Comparison of ENCODE assay signal across 9 cellular contexts in the genomic region with DNA sequence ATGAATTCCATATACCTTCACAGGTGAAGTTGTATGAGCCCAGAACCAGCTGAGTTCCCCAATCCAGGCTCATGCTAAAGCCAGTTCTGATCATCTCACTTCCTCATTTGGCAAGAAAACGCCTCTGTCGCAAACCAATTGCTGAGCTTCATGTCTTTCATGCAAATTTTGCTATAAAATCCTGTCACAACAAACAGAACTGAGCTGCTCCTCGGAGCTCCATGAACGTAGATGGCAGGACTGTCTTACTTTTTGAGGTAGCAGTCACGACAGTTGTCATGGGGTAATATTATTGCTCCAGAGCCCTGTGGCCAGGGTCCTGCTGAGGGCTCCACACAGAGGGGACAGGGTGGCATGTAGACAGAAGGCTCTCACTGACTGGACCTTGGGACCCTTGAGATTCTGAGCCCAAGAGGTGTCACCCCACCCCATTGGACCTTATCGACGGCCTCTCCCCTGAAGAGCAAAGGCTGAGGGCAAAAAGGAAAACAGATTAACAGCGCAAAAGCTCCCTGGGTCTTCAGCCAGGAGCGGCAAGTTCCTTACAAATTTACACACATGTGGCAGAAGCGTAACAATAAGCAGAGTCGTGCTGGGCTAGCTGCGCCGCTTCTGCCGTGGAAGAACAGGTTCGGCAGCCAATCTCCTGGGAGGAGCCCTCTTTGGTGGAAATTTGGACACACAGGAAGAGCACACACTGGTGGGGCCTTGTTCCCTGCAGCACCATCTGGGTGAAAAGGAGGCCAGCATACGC.
DNase-seq lines count a peak whose midpoint lies in the region; ATAC-seq, FAIRE-seq and TF ChIP-seq lines count a peak whose summit lies in the region.
"Had no signal": no experiment of that assay in that cellular context is flagged by ENCODE, and none has a peak within 500 bp of the region (broad histone marks: within the 10 kb centered on the region; RNA-seq: fewer than 3 reads in every experiment).

No MANE protein-coding gene starts in this region.

- H3K9me3 ChIP-seq in GM12878 (replicated peaks; ENCODE audit: control insufficient read depth, insufficient read depth, low read length) (peaks cover 2% of the 10 kb centered on the region; the same call in 1 of the 3 replicates), suprapubic skin (no peaks in the 10 kb centered on the region)

- H3K27me3 Mint-ChIP-seq in activated CD4-positive, alpha-beta T cell treated with anti-CD3 and anti-CD28 coated beads, Interleukin-2, amount 10 ng/mL, durations not matched to agents 24 days and 14 days, result peaks cover 51% of the 10 kb centered on the region

- H3K4me3 Mint-ChIP-seq in activated CD4-positive, alpha-beta T cell treated with anti-CD3 and anti-CD28 coated beads, Interleukin-2, amount 10 ng/mL, durations not matched to agents 24 days and 14 days, result no peak overlapping the region
- H3K4me3 Mint-ChIP-seq: activated naive CD4-positive, alpha-beta T cell treated with anti-CD3 and anti-CD28 coated beads, Interleukin-2, amount 50 U/mL, for 24 hours had no signal

- in situ Hi-C loops in GM12878 (cut with MboI), result no loop called here

- no peak overlapping the region for H3K27ac Mint-ChIP-seq in activated CD4-positive, alpha-beta T cell treated with anti-CD3 and anti-CD28 coated beads, Interleukin-2, amount 10 ng/mL, durations not matched to agents 24 days and 14 days

- TF ChIP-seq CTCF in GM12878 (IDR thresholded peaks at IDR 0.05 in 2 of 3, conservative IDR thresholded peaks at IDR 0.05 in 1 of 3; ENCODE audit: control insufficient read depth in 2 of 3, extremely low read depth in 1 of 3, insufficient read depth in 1 of 3, low read depth in 3 of 3, low read length in 3 of 3), result no peak
- no peak for TF ChIP-seq CTCF in suprapubic skin (IDR thresholded peaks at IDR 0.05)

- peak overlapping the region; percentile 80 for H2AFZ ChIP-seq in GM12878 (ENCODE audit: control insufficient read depth, low read depth, low read length)

- peak; percentile 28 for DNase-seq in GM12878 (ENCODE audit: low read depth, low spot score)
- DNase-seq in suprapubic skin (ENCODE audit: low spot score in 2 of 2), result no peak
- DNase-seq in activated CD4-positive, alpha-beta T cell treated with anti-CD3 and anti-CD28 coated beads, Interleukin-2, amount 50 U/mL, for 1 hour, result no peak
- DNase-seq in activated CD4-positive, alpha-beta T cell treated with anti-CD3 and anti-CD28 coated beads, Interleukin-2, amount 10 ng/mL, durations not matched to agents 24 days and 14 days, result no peak
- DNase-seq in NCI-H774 (lab: John Stamatoyannopoulos, UW), result no peak
- DNase-seq in stimulated activated CD4-positive, alpha-beta T cell treated with anti-CD3 and anti-CD28 coated beads, Interleukin-4, amount 100 ng/mL, for 1 hour, result no peak

- intact Hi-C loops in GM12878 (cut with micrococcal nuclease; ENCODE audit: unreplicated experiment), result no loop called here
- intact Hi-C loops in activated CD4-positive, alpha-beta T cell treated with anti-CD3 and anti-CD28 coated beads, Interleukin-2, amount 10 ng/mL, durations not matched to agents 24 days and 14 days (cut with micrococcal nuclease), result no loop called here

- SMC1A ChIA-PET in GM12878 (lab: Charles Lee; ENCODE audit: uncharacterized antibody, unreplicated experiment), result interaction anchor here (1.1 kb wide), 1 partner anchor 9 kb away, joined by 6 read pairs; no protein-coding TSS in a partner anchor

- peak overlapping the region; percentile 57 for H3K4me2 ChIP-seq in GM12878 (ENCODE audit: control insufficient read depth, insufficient read depth)

- H3K27ac ChIP-seq in GM12878 (ENCODE audit: control insufficient read depth, insufficient read depth), result no peak overlapping the region
- H3K27ac ChIP-seq in suprapubic skin, result peak overlapping the region; percentile 92

- POLR2A ChIA-PET in GM12878 (lab: Charles Lee), result no interaction called here

- peak; percentile 35 for FAIRE-seq in GM12878 (lab: Jason Lieb, UNC)

- H3K4me1 ChIP-seq in GM12878 (ENCODE audit: control insufficient read depth, insufficient read depth, low read length), result peaks cover 11% of the 10 kb centered on the region
- peaks cover 37% of the 10 kb centered on the region for H3K4me1 ChIP-seq in suprapubic skin

- H3K4me3 ChIP-seq in GM12878 (no peak overlapping the region), suprapubic skin (peak overlapping the region; percentile 30)

- no TSS peak for BruUV-seq in GM12878 (replicated peaks; lab: Mats Ljungman, UMichigan)

- H3K9me3 Mint-ChIP-seq in activated CD4-positive, alpha-beta T cell treated with anti-CD3 and anti-CD28 coated beads, Interleukin-2, amount 10 ng/mL, durations not matched to agents 24 days and 14 days, result no peaks in the 10 kb centered on the region
- H3K9me3 Mint-ChIP-seq: activated naive CD4-positive, alpha-beta T cell treated with anti-CD3 and anti-CD28 coated beads, Interleukin-2, amount 50 U/mL, for 24 hours had no signal

- no peaks in the 10 kb centered on the region for H3K36me3 Mint-ChIP-seq in activated CD4-positive, alpha-beta T cell treated with anti-CD3 and anti-CD28 coated beads, Interleukin-2, amount 10 ng/mL, durations not matched to agents 24 days and 14 days (ENCODE audit: low read depth)
- H3K36me3 Mint-ChIP-seq: activated naive CD4-positive, alpha-beta T cell treated with anti-CD3 and anti-CD28 coated beads, Interleukin-2, amount 50 U/mL, for 24 hours had no signal

- no peak overlapping the region for H3K9ac ChIP-seq in GM12878 (ENCODE audit: control insufficient read depth, insufficient read depth, low read length)

- TF ChIP-seq POLR2A in GM12878 (IDR thresholded peaks at IDR 0.05; ENCODE audit: low read depth, low read length) (no peak), suprapubic skin (IDR thresholded peaks at IDR 0.05) (no peak)

- no peak for TF ChIP-seq EP300 in GM12878 (IDR thresholded peaks at IDR 0.05; ENCODE audit: borderline replicate concordance in 1 of 2, control insufficient read depth in 1 of 2, low read depth in 2 of 2, low read length in 2 of 2)
- TF ChIP-seq EP300 in suprapubic skin (IDR thresholded peaks at IDR 0.05), result no peak

- H4K20me1 ChIP-seq in GM12878 (ENCODE audit: control insufficient read depth, insufficient read depth), result no peaks in the 10 kb centered on the region

- no peaks in the 10 kb centered on the region for H3K27me3 ChIP-seq in GM12878 (replicated peaks in 1 of 2; ENCODE audit: control insufficient read depth in 2 of 2, insufficient read depth in 2 of 2, low read length in 1 of 2)
- no peaks in the 10 kb centered on the region for H3K27me3 ChIP-seq in suprapubic skin

- CTCF ChIA-PET in GM12878 (lab: Yijun Ruan, JAX), result interaction anchor here (0.7 to 1.6 kb wide), 3 partner anchors 129 to 474 kb away, joined by 3 read pairs; no protein-coding TSS in a partner anchor

- H3K4me1 Mint-ChIP-seq in activated CD4-positive, alpha-beta T cell treated with anti-CD3 and anti-CD28 coated beads, Interleukin-2, amount 10 ng/mL, durations not matched to agents 24 days and 14 days, result peaks cover 2% of the 10 kb centered on the region
- H3K4me1 Mint-ChIP-seq: activated naive CD4-positive, alpha-beta T cell treated with anti-CD3 and anti-CD28 coated beads, Interleukin-2, amount 50 U/mL, for 24 hours had no signal

- RAD21 ChIA-PET in GM12878 (lab: Charles Lee; ENCODE audit: unreplicated experiment), result interaction anchor here (0.6 to 0.7 kb wide), 2 partner anchors 11 to 37 kb away, joined by 3 to 4 read pairs; no protein-coding TSS in a partner anchor

- WGBS in GM12878 (ENCODE audit: insufficient coverage, insufficient replicate concordance, low lambda C conversion rate, missing lambda C conversion rate), result 44% methylated on average over 16 of the region's 16 CpGs
- WGBS in suprapubic skin, result 31% methylated on average over 13 of the region's 16 CpGs

- TF ChIP-seq RAD21 in GM12878 (IDR thresholded peaks at IDR 0.05; ENCODE audit: insufficient read depth, low read depth, low read length), result no peak

- no peaks in the 10 kb centered on the region for H3K79me2 ChIP-seq in GM12878 (ENCODE audit: control insufficient read depth, insufficient read depth, low read length)

- ATAC-seq in GM19324 (IDR thresholded peaks at IDR 0.05; ENCODE audit: low FRiP score, unreplicated experiment) (peak; percentile 39), HG03196 (IDR thresholded peaks at IDR 0.05; ENCODE audit: unreplicated experiment) (peak; percentile 50), GM12878 (peak; percentile 85)

- H3K36me3 ChIP-seq in GM12878 (ENCODE audit: control insufficient read depth in 2 of 2, insufficient read depth in 2 of 2, low read length in 1 of 2) (no peaks in the 10 kb centered on the region), suprapubic skin (no peaks in the 10 kb centered on the region)

TF ChIP-seq in GM12878, 131 proteins besides CTCF, POLR2A, EP300 and RAD21:
- TF ChIP-seq SPI1 (IDR thresholded peaks at IDR 0.05; ENCODE audit: borderline replicate concordance, insufficient read depth, low read depth, low read length), result peak; percentile 98
- TF ChIP-seq LARP7 (IDR thresholded peaks at IDR 0.05), result no peak
- TF ChIP-seq POU2F2 (IDR thresholded peaks at IDR 0.05; ENCODE audit: borderline replicate concordance, low read depth, low read length), result peak; percentile 30; the same call in 1 of the 3 replicates
- no peak for TF ChIP-seq ZNF217 (IDR thresholded peaks at IDR 0.05)
- TF ChIP-seq, protein P1, sequence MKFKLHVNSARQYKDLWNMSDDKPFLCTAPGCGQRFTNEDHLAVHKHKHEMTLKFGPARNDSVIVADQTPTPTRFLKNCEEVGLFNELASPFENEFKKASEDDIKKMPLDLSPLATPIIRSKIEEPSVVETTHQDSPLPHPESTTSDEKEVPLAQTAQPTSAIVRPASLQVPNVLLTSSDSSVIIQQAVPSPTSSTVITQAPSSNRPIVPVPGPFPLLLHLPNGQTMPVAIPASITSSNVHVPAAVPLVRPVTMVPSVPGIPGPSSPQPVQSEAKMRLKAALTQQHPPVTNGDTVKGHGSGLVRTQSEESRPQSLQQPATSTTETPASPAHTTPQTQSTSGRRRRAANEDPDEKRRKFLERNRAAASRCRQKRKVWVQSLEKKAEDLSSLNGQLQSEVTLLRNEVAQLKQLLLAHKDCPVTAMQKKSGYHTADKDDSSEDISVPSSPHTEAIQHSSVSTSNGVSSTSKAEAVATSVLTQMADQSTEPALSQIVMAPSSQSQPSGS (IDR thresholded peaks at IDR 0.05; ENCODE audit: low read length), result no peak
- no peak for TF ChIP-seq BCL11A (IDR thresholded peaks at IDR 0.05; ENCODE audit: low read depth, low read length)
- no peak for TF ChIP-seq NBN (IDR thresholded peaks at IDR 0.05)
- 0 out of 2 replicates have a peak, but pooled peaks have one; percentile 3 for TF ChIP-seq RFX5 (IDR thresholded peaks at IDR 0.05; ENCODE audit: low read depth, low read length)
- TF ChIP-seq EED (IDR thresholded peaks at IDR 0.05; ENCODE audit: low read depth), result no peak
